Comparison of ENCODE assay signal across 8 cellular contexts in genomic region chr1:23959461-23960290, GRCh38. TPM values are rescaled to one million over a fixed set of nuclear protein-coding genes. Genes with fewer than 3 reads are reported as not detected.
DNase-seq lines count a peak whose midpoint lies in the region; ATAC-seq and TF ChIP-seq lines count a peak whose summit lies in the region.

Gene PNRC2 (plus strand): TSS chr1:23959828. CDS start chr1:23961458, 1,630 bp downstream.

- TF ChIP-seq RAD21 in IMR-90 (IDR thresholded peaks at IDR 0.05; ENCODE audit: low read length), result no peak

- H3K4me3 ChIP-seq in IMR-90 (ENCODE audit: insufficient read depth, low read depth, low read length) (peak within 1 kb of the TSS; percentile 83), mucosa of descending colon (peak within 1 kb of the TSS; percentile 83)

- dilution Hi-C loops in IMR-90 (cut with HindIII; ENCODE audit: low sequenced_read_pairs, unreplicated experiment), result no loop called here

- H2AK9ac ChIP-seq in IMR-90 (replicated peaks; ENCODE audit: low read depth, low read length, poor library complexity), result peak within 1 kb of the TSS; percentile 99

- no peaks in the 10 kb centered on the region for H3K9me1 ChIP-seq in IMR-90 (ENCODE audit: insufficient read depth, low read length)

- H3K23ac ChIP-seq in IMR-90 (ENCODE audit: low read depth, low read length), result peak within 1 kb of the TSS; percentile 100

- no peaks in the 10 kb centered on the region for H3K27me3 ChIP-seq in IMR-90 (ENCODE audit: control insufficient read depth, insufficient read depth, low read length)

- H2BK20ac ChIP-seq in IMR-90 (ENCODE audit: low read depth, low read length), result no peak within 1 kb of the TSS; the same call in 1 of the 2 replicates

- peak within 1 kb of the TSS; percentile 100 for H3K14ac ChIP-seq in IMR-90 (replicated peaks; ENCODE audit: low read depth, low read length)

- no peak for TF ChIP-seq CTCF in IMR-90 (conservative IDR thresholded peaks at IDR 0.05; ENCODE audit: low read depth, low read length)
- TF ChIP-seq CTCF in mucosa of descending colon (IDR thresholded peaks at IDR 0.05), result no peak

- H4K20me1 ChIP-seq in IMR-90 (ENCODE audit: insufficient read depth, low read length), result peaks cover 31% of the 10 kb centered on the region

- WGBS in IMR-90 (ENCODE audit: extremely low coverage in 2 of 2, insufficient read length in 1 of 2), 2 experiments, result 2% methylated on average over 23 of the region's 84 CpGs; no CpG with 5 or more reads in 1 of the 2 experiments

- peak within 1 kb of the TSS; percentile 91 for H3K4me2 ChIP-seq in IMR-90 (ENCODE audit: low read depth, low read length)

- H2BK5ac ChIP-seq in IMR-90 (ENCODE audit: low read depth, low read length, poor library complexity, severe bottlenecking), result peak within 1 kb of the TSS; percentile 98

- H3K4ac ChIP-seq in IMR-90 (ENCODE audit: low read depth, low read length), result peak within 1 kb of the TSS; percentile 99

- CTCF ChIA-PET in IMR-90 (lab: Yijun Ruan, JAX), result no interaction called here

- POLR2A ChIA-PET in IMR-90 (lab: Charles Lee; ENCODE audit: unreplicated experiment), result interaction anchor here (0.6 to 1.5 kb wide), 3 partner anchors 13 to 20 kb away, joined by 3 to 4 read pairs (median 4); partner anchors contain the start of gene SRSF10

- H3K36me3 ChIP-seq in IMR-90 (ENCODE audit: control insufficient read depth, insufficient read depth, low read length) (peaks cover 4% of the 10 kb centered on the region), mucosa of descending colon (ENCODE audit: low read depth) (no peaks in the 10 kb centered on the region)

- H3K27ac ChIP-seq in IMR-90 (ENCODE audit: insufficient read depth, low read length), result peak within 1 kb of the TSS; percentile 99

- peak; percentile 97 for DNase-seq in D341Med (ENCODE audit: low spot score)
- peak; percentile 94 for DNase-seq in IMR-90
- peak; percentile 97 for DNase-seq in OCI-M1 (lab: John Stamatoyannopoulos, UW)
- DNase-seq in activated T-cell treated with anti-CD3 and anti-CD28 coated beads for 4 hours, result peak; percentile 93
- DNase-seq in epidermal melanocyte (ENCODE audit: insufficient read length, low spot score), result peak; percentile 96
- DNase-seq in mucosa of descending colon, result peak; percentile 96 to 98 (median 97)
- peak; percentile 93 for DNase-seq in stimulated activated CD8-positive, alpha-beta memory T cell treated with anti-CD3 and anti-CD28 coated beads, Interleukin-4, amount 100 ng/mL, for 24 hours (ENCODE audit: low read depth)

- no TSS peak for BruUV-seq in IMR-90 (replicated peaks; lab: Mats Ljungman, UMichigan)

- peak within 1 kb of the TSS; percentile 87 for H3K18ac ChIP-seq in IMR-90 (ENCODE audit: low read depth, low read length)

- H3K56ac ChIP-seq in IMR-90 (ENCODE audit: extremely low read depth, insufficient read depth, low read length), result peak within 1 kb of the TSS; percentile 96

- peak within 1 kb of the TSS; percentile 92 for H4K5ac ChIP-seq in IMR-90 (ENCODE audit: low read depth, low read length)

- H3K4me1 ChIP-seq in IMR-90 (ENCODE audit: control insufficient read depth, insufficient read depth, low read length) (peaks cover 2% of the 10 kb centered on the region; the same call in 1 of the 2 replicates), mucosa of descending colon (ENCODE audit: low read depth) (peaks cover 21% of the 10 kb centered on the region)

- peak; percentile 72 for ATAC-seq in GM21528 (IDR thresholded peaks at IDR 0.05; ENCODE audit: low FRiP score, unreplicated experiment)
- ATAC-seq in IMR-90 (ENCODE audit: low read depth), result peak; percentile 93
- ATAC-seq in mucosa of descending colon, result peak; percentile 94

- H2AFZ ChIP-seq in IMR-90 (replicated peaks; ENCODE audit: low read length, poor library complexity), result peak within 1 kb of the TSS; percentile 94

- peak; percentile 97 for TF ChIP-seq POLR2A in IMR-90 (IDR thresholded peaks at IDR 0.05; ENCODE audit: low read depth, low read length)

- H3K9me3 ChIP-seq in IMR-90 (ENCODE audit: control insufficient read depth, insufficient read depth, low read length) (no peaks in the 10 kb centered on the region), mucosa of descending colon (no peaks in the 10 kb centered on the region)

- H3K79me1 ChIP-seq in IMR-90 (ENCODE audit: low read depth in 1 of 2, low read length in 2 of 2), result 0 out of 4 replicates have a peak, but pooled peaks cover 0 to 5% of the 10 kb centered on the region in 2 experiments

- H4K91ac ChIP-seq in IMR-90 (ENCODE audit: insufficient read depth, low read depth, low read length), result peak within 1 kb of the TSS; percentile 95

- peak within 1 kb of the TSS; percentile 63; the same call in 1 of the 3 replicates for H2BK15ac ChIP-seq in IMR-90 (ENCODE audit: low read depth, low read length)

- peak within 1 kb of the TSS; percentile 87 for H2BK120ac ChIP-seq in IMR-90 (ENCODE audit: low read depth, low read length)

- in situ Hi-C loops in IMR-90 (cut with MboI; ENCODE audit: low sequenced_read_pairs), result no loop called here

- peak within 1 kb of the TSS; percentile 77 to 97 for H4K8ac ChIP-seq in IMR-90 (ENCODE audit: low read depth in 2 of 2, low read length in 2 of 2)

- peak within 1 kb of the TSS; percentile 100 for H2AK5ac ChIP-seq in IMR-90 (ENCODE audit: low read depth, low read length)

- intact Hi-C loops in IMR-90 (cut with micrococcal nuclease) (loop anchor here (5.0 kb wide), 1 partner anchor 68 kb away; no protein-coding TSS in a partner anchor), mucosa of descending colon (cut with DNase I, micrococcal nuclease) (loop anchor here in 1 of 2 donors (5.0 kb wide), 1 partner anchor 63 kb away; no protein-coding TSS in a partner anchor)

- H3K9ac ChIP-seq in IMR-90 (ENCODE audit: low read depth, low read length), result peak within 1 kb of the TSS; percentile 98

TF ChIP-seq in IMR-90, 13 proteins besides CTCF, POLR2A, EP300 and RAD21:
- TF ChIP-seq USF2 (IDR thresholded peaks at IDR 0.05; ENCODE audit: low read depth, low read length) (no peak; the same call in 1 of the 2 replicates), CHD1 (IDR thresholded peaks at IDR 0.05; ENCODE audit: low read depth, low read length) (peak; percentile 4; the same call in 1 of the 2 replicates), MAFK (IDR thresholded peaks at IDR 0.05; ENCODE audit: low read depth, low read length) (no peak), RFX5 (IDR thresholded peaks at IDR 0.05; ENCODE audit: low read depth, low read length) (peak; percentile 98), CEBPB (IDR thresholded peaks at IDR 0.05; ENCODE audit: low read depth, low read length) (no peak), BHLHE40 (IDR thresholded peaks at IDR 0.05; ENCODE audit: low read depth, low read length) (peak; percentile 77), ELK1 (IDR thresholded peaks at IDR 0.05; ENCODE audit: borderline replicate concordance, low read depth, low read length) (no peak), NFE2L2 (IDR thresholded peaks at IDR 0.05; ENCODE audit: low read depth, low read length) (no peak), MAZ (IDR thresholded peaks at IDR 0.05; ENCODE audit: borderline replicate concordance, low read depth, low read length) (peak; percentile 92; the same call in 1 of the 2 replicates), RCOR1 (IDR thresholded peaks at IDR 0.05; ENCODE audit: insufficient replicate concordance, low read length) (no peak), FOS (IDR thresholded peaks at IDR 0.05; ENCODE audit: low read depth, low read length) (peak; percentile 48; the same call in 1 of the 2 replicates), MXI1 (IDR thresholded peaks at IDR 0.05; ENCODE audit: borderline replicate concordance, low read depth, low read length) (peak; percentile 98), SMC3 (IDR thresholded peaks at IDR 0.05; ENCODE audit: low read depth, low read length) (no peak)

RNA-seq across cellular contexts. Expression of gene PNRC2, which starts in this region (rescaled TPM):
- total RNA-seq in IMR-90 (2012; rRNA removed) (76.0 and 106 TPM in 2 replicates), mucosa of descending colon (100 to 1,000 TPM; 116 to 137 (median 121) TPM)
- polyA plus RNA-seq in IMR-90 (2012; rRNA removed), result 40.3 and 50.6 TPM in 2 replicates
- polyA plus RNA-seq in IMR-90 (2012; cell fraction: cytosol; rRNA removed), result 18.7 and 20.2 TPM in 2 replicates
- 12.7 and 41.7 TPM in 2 replicates for polyA plus RNA-seq in IMR-90 (2012; cell fraction: nucleus; rRNA removed; ENCODE audit: low replicate concordance)

Comparison
In these comparisons a context has a peak if more than half of its experiments do, and no peak if none do; other contexts are left out.
1. Peak in every context shown above with its lines: DNase-seq, ATAC-seq, H3K4me3 ChIP-seq and H3K27ac ChIP-seq.